Comparison of ENCODE assay signal across 10 cellular contexts in genomic region chr20:62922451-62922921, GRCh38. TPM values are rescaled to one million over a fixed set of nuclear protein-coding genes. Genes with fewer than 3 reads are reported as not detected.
A peak's percentile ranks its signal among the peaks of the same experiment; 100 is the strongest.
DNase-seq lines count a peak whose midpoint lies in the region; ATAC-seq, FAIRE-seq and TF ChIP-seq lines count a peak whose summit lies in the region.
"Had no signal": no experiment of that assay in that cellular context is flagged by ENCODE, and none has a peak within 500 bp of the region (broad histone marks: within the 10 kb centered on the region; RNA-seq: fewer than 3 reads in every experiment).

No MANE protein-coding gene starts in this region.

- SMC1A ChIA-PET in GM12878 (lab: Charles Lee; ENCODE audit: uncharacterized antibody, unreplicated experiment), result interaction anchor here (1.2 kb wide), 1 partner anchor 10 kb away, joined by 3 read pairs; no protein-coding TSS in a partner anchor

- H3K27me3 Mint-ChIP-seq in T-cell, result no peaks in the 10 kb centered on the region
- H3K27me3 Mint-ChIP-seq in nephron progenitor cell (ENCODE audit: low read depth, poor library complexity), result peaks cover 2% of the 10 kb centered on the region

- RAD21 ChIA-PET in GM12878 (lab: Charles Lee; ENCODE audit: unreplicated experiment), result no interaction called here

- H2AFZ ChIP-seq in GM12878 (ENCODE audit: control insufficient read depth, low read depth, low read length), result no peak overlapping the region

- intact Hi-C loops in GM12878 (cut with micrococcal nuclease; ENCODE audit: unreplicated experiment), result no loop called here

- H3K9me3 ChIP-seq in BLaER1, result no peaks in the 10 kb centered on the region
- H3K9me3 ChIP-seq in GM12878 (replicated peaks; ENCODE audit: control insufficient read depth, insufficient read depth, low read length), result no peaks in the 10 kb centered on the region

- no peak for TF ChIP-seq CTCF in GM12878 (IDR thresholded peaks at IDR 0.05 in 2 of 3, conservative IDR thresholded peaks at IDR 0.05 in 1 of 3; ENCODE audit: control insufficient read depth in 2 of 3, extremely low read depth in 1 of 3, insufficient read depth in 1 of 3, low read depth in 3 of 3, low read length in 3 of 3)
- no peak for TF ChIP-seq CTCF in nephron progenitor cell (IDR thresholded peaks at IDR 0.05)

- H3K4me3 ChIP-seq in BLaER1 (no peak overlapping the region), GM12878 (peak overlapping the region; percentile 48)

- H3K9ac ChIP-seq in BLaER1 (no peak overlapping the region), GM12878 (ENCODE audit: control insufficient read depth, insufficient read depth, low read length) (peak overlapping the region; percentile 38; the same call in 1 of the 2 replicates)

- H3K4me3 Mint-ChIP-seq in T-cell (peak overlapping the region; percentile 81 to 97 (median 95)), nephron progenitor cell (no peak overlapping the region)

- TF ChIP-seq EP300 in GM12878 (IDR thresholded peaks at IDR 0.05; ENCODE audit: borderline replicate concordance in 1 of 2, control insufficient read depth in 1 of 2, low read depth in 2 of 2, low read length in 2 of 2), result no peak

- H3K9me3 Mint-ChIP-seq in T-cell (no peaks in the 10 kb centered on the region), nephron progenitor cell (no peaks in the 10 kb centered on the region)

- WGBS in GM12878 (ENCODE audit: insufficient coverage, insufficient replicate concordance, low lambda C conversion rate, missing lambda C conversion rate), result 16% methylated on average over 14 of the region's 14 CpGs

- ATAC-seq in T-cell (replicated peaks in 1 of 4), result peak in 3 of 4 experiments; percentile 5 to 10 (median 6)
- ATAC-seq in GM12878, result no peak
- ATAC-seq in GM18861 (IDR thresholded peaks at IDR 0.05; ENCODE audit: unreplicated experiment), result no peak
- ATAC-seq in HG03460 (IDR thresholded peaks at IDR 0.05; ENCODE audit: unreplicated experiment), result no peak

- POLR2A ChIA-PET in T-cell (lab: Charles Lee) (interaction anchor here in 1 of 2 donors (0.6 kb wide), 1 partner anchor 19 kb away, joined by 3 read pairs; no protein-coding TSS in a partner anchor), GM12878 (lab: Charles Lee) (interaction anchor here (1.8 kb wide), 1 partner anchor 32 kb away, joined by 6 read pairs; no protein-coding TSS in a partner anchor)

- H3K36me3 Mint-ChIP-seq in T-cell (no peaks in the 10 kb centered on the region), nephron progenitor cell (ENCODE audit: low read depth) (no peaks in the 10 kb centered on the region)

- H3K4me1 Mint-ChIP-seq in T-cell, result peaks cover 79 to 85% (median 83%) of the 10 kb centered on the region in 3 donors
- peaks cover 72% of the 10 kb centered on the region for H3K4me1 Mint-ChIP-seq in nephron progenitor cell

- BruUV-seq in GM12878 (replicated peaks; lab: Mats Ljungman, UMichigan), result no TSS peak

- in situ Hi-C loops in GM12878 (cut with MboI), result no loop called here

- CTCF ChIA-PET in T-cell (lab: Charles Lee), result no interaction called here
- CTCF ChIA-PET in GM12878 (lab: Yijun Ruan, JAX), result interaction anchor here (0.7 to 12.5 kb wide), 4 partner anchors 11 to 22 kb away, joined by 3 to 92 read pairs (median 3); no protein-coding TSS in a partner anchor

- H3K4me2 ChIP-seq in BLaER1 (peak overlapping the region; percentile 93), GM12878 (ENCODE audit: control insufficient read depth, insufficient read depth) (peak overlapping the region; percentile 75)

- H3K27me3 ChIP-seq in BLaER1 (no peaks in the 10 kb centered on the region), GM12878 (replicated peaks in 1 of 2; ENCODE audit: control insufficient read depth in 2 of 2, insufficient read depth in 2 of 2, low read length in 1 of 2) (no peaks in the 10 kb centered on the region)

- H3K36me3 ChIP-seq in BLaER1 (no peaks in the 10 kb centered on the region), GM12878 (ENCODE audit: control insufficient read depth in 2 of 2, insufficient read depth in 2 of 2, low read length in 1 of 2) (no peaks in the 10 kb centered on the region; a peak in 1 of 4 replicates)

- no peak; the same call in 1 of the 2 replicates for TF ChIP-seq POLR2A in GM12878 (IDR thresholded peaks at IDR 0.05; ENCODE audit: low read depth, low read length)

- H3K27ac Mint-ChIP-seq in T-cell, result peak overlapping the region; percentile 89 to 96
- peak overlapping the region; percentile 54 for H3K27ac Mint-ChIP-seq in nephron progenitor cell

- H4K20me1 ChIP-seq in BLaER1 (peaks cover 95% of the 10 kb centered on the region), GM12878 (ENCODE audit: control insufficient read depth, insufficient read depth) (peaks cover 20% of the 10 kb centered on the region)

- FAIRE-seq in GM12878 (lab: Jason Lieb, UNC) (no peak), GM19239 (lab: Jason Lieb, UNC) (no peak)

- H3K79me2 ChIP-seq in GM12878 (ENCODE audit: control insufficient read depth, insufficient read depth, low read length), result peaks cover 98% of the 10 kb centered on the region

- H3K4me1 ChIP-seq in BLaER1 (peaks cover 83% of the 10 kb centered on the region), GM12878 (ENCODE audit: control insufficient read depth, insufficient read depth, low read length) (peaks cover 53% of the 10 kb centered on the region)

- DNase-seq in T-cell (peak in 25 of 34 experiments; percentile 19 to 56 (median 42)), GM12878 (ENCODE audit: low read depth, low spot score) (no peak), nephron progenitor cell (no peak), GM19239 (ENCODE audit: insufficient read length, low spot score) (no peak), COLO829 (ENCODE audit: low spot score) (no peak)
- DNase-seq: NCI-H524 had no signal

- H3K27ac ChIP-seq in BLaER1, result peak overlapping the region; percentile 20; the same call in 1 of the 2 replicates
- H3K27ac ChIP-seq in GM12878 (ENCODE audit: control insufficient read depth, insufficient read depth), result peak overlapping the region; percentile 17

- TF ChIP-seq RAD21 in GM12878 (IDR thresholded peaks at IDR 0.05; ENCODE audit: insufficient read depth, low read depth, low read length), result no peak

TF ChIP-seq in GM12878, 131 proteins besides CTCF, POLR2A, EP300 and RAD21 (continues in another document):
- TF ChIP-seq BCL11A (IDR thresholded peaks at IDR 0.05; ENCODE audit: low read depth, low read length) (no peak), SMC3 (IDR thresholded peaks at IDR 0.05; ENCODE audit: borderline replicate concordance, low read length) (no peak)

RNA-seq across cellular contexts. Expression of gene DIDO1, which starts 3.8 kb away (rescaled TPM):
- total RNA-seq in T-cell (100 to 1,000 TPM in 3 of 5 donors, 10 to 100 TPM in 2; 70.5 to 116 (median 113) TPM), GM12878 (2014; rRNA removed) (40.9 and 41.5 TPM in 2 replicates), GM12878 (2014; rRNA removed; fragmentation: Illumina TruSeq; extraction: Trizol) (33.8 and 36.0 TPM in 2 replicates), GM12878 (2021) (52.1 and 56.4 TPM in 2 replicates)
- 158 and 180 TPM in 2 replicates for total RNA-seq in GM12878 (2013; cell fraction: nucleolus; rRNA removed)
- polyA plus RNA-seq in GM12878 (2011; ENCODE audit: low read depth), result 21.4 TPM
- polyA plus RNA-seq in GM12878 (2011; rRNA removed) (40.4 and 47.4 TPM in 2 replicates), GM12878 (2014; fragmentation: Illumina TruSeq; extraction: Trizol) (39.4 and 44.2 TPM in 2 replicates), GM12878 (2014; fragmentation: Nextera tagmentation; extraction: Ambion mirVana) (1 to 10 TPM; 5.5 to 7.8 TPM), GM12878 (2014; rRNA removed) (40.6 and 40.8 TPM in 2 replicates), GM12878 (2016; fragmentation: Nextera tagmentation; extraction: Ambion mirVana) (10 to 100 TPM; 24.7 to 28.5 TPM)
- 43.3 and 47.3 TPM in 2 replicates for polyA plus RNA-seq in GM12878 (2011; cell fraction: cytosol; rRNA removed)
- polyA plus RNA-seq in GM12878 (2011; cell fraction: nucleus; rRNA removed), result 185 and 192 TPM in 2 replicates
- polyA plus RNA-seq in GM12878 (2012), result 32.5 and 32.6 TPM in 2 replicates
- polyA minus RNA-seq in GM12878 (2011; rRNA and poly(A)+ RNA removed), result 38.1 and 42.9 TPM in 2 replicates
- 12.7 and 13.5 TPM in 2 replicates for polyA minus RNA-seq in GM12878 (2011; cell fraction: cytosol; rRNA and poly(A)+ RNA removed)
- 38.0 and 59.5 TPM in 2 replicates for polyA minus RNA-seq in GM12878 (2011; cell fraction: nucleus; rRNA and poly(A)+ RNA removed)

RNA-seq across cellular contexts. Expression of gene GID8, which starts 15.5 kb away (rescaled TPM):
- total RNA-seq in T-cell (10 to 100 TPM; 33.1 to 43.4 (median 41.2) TPM), GM12878 (2014; rRNA removed) (21.7 and 25.2 TPM in 2 replicates), GM12878 (2014; rRNA removed; fragmentation: Illumina TruSeq; extraction: Trizol) (21.7 and 22.7 TPM in 2 replicates), GM12878 (2021) (33.1 and 33.8 TPM in 2 replicates)
- 16.8 and 17.6 TPM in 2 replicates for total RNA-seq in GM12878 (2013; cell fraction: nucleolus; rRNA removed)
- 19.1 TPM for polyA plus RNA-seq in GM12878 (2011; ENCODE audit: low read depth)
- polyA plus RNA-seq in GM12878 (2011; rRNA removed) (28.2 and 30.6 TPM in 2 replicates), GM12878 (2014; fragmentation: Illumina TruSeq; extraction: Trizol) (17.6 and 22.8 TPM in 2 replicates), GM12878 (2014; fragmentation: Nextera tagmentation; extraction: Ambion mirVana) (10 to 100 TPM; 12.0 to 13.2 TPM), GM12878 (2014; rRNA removed) (27.9 and 29.8 TPM in 2 replicates), GM12878 (2016; fragmentation: Nextera tagmentation; extraction: Ambion mirVana) (10 to 100 TPM; 16.5 to 20.1 TPM)
- 29.1 and 34.1 TPM in 2 replicates for polyA plus RNA-seq in GM12878 (2011; cell fraction: cytosol; rRNA removed)
- 19.5 and 22.0 TPM in 2 replicates for polyA plus RNA-seq in GM12878 (2011; cell fraction: nucleus; rRNA removed)
- 21.7 and 23.3 TPM in 2 replicates for polyA plus RNA-seq in GM12878 (2012)
- 26.9 and 30.9 TPM in 2 replicates for polyA minus RNA-seq in GM12878 (2011; rRNA and poly(A)+ RNA removed)
- 11.3 and 11.9 TPM in 2 replicates for polyA minus RNA-seq in GM12878 (2011; cell fraction: cytosol; rRNA and poly(A)+ RNA removed)
- 7.1 and 9.1 TPM in 2 replicates for polyA minus RNA-seq in GM12878 (2011; cell fraction: nucleus; rRNA and poly(A)+ RNA removed)

RNA-seq across cellular contexts. Expression of gene SLC17A9, which starts 30.0 kb away (rescaled TPM):
- total RNA-seq in T-cell (1 to 10 TPM; 5.3 to 8.8 (median 8.3) TPM), GM12878 (2014; rRNA removed) (27.8 and 35.8 TPM in 2 replicates), GM12878 (2014; rRNA removed; fragmentation: Illumina TruSeq; extraction: Trizol) (15.7 and 17.5 TPM in 2 replicates), GM12878 (2021) (60.2 and 74.1 TPM in 2 replicates)
- total RNA-seq in GM12878 (2013; cell fraction: nucleolus; rRNA removed), result 130 and 134 TPM in 2 replicates
- polyA plus RNA-seq in GM12878 (2011; ENCODE audit: low read depth), result 18.7 TPM
- polyA plus RNA-seq in GM12878 (2011; rRNA removed) (13.0 and 22.9 TPM in 2 replicates), GM12878 (2014; fragmentation: Illumina TruSeq; extraction: Trizol) (5.8 and 19.2 TPM in 2 replicates), GM12878 (2014; fragmentation: Nextera tagmentation; extraction: Ambion mirVana) (1 to 10 TPM in 1 of 2 experiments, under 1 TPM in 1; 0.72 to 3.9 TPM), GM12878 (2014; rRNA removed) (67.1 and 83.6 TPM in 2 replicates), GM12878 (2016; fragmentation: Nextera tagmentation; extraction: Ambion mirVana) (10 to 100 TPM; 57.9 to 67.0 TPM)
- 33.9 and 65.4 TPM in 2 replicates for polyA plus RNA-seq in GM12878 (2011; cell fraction: cytosol; rRNA removed)
- 742 and 791 TPM in 2 replicates for polyA plus RNA-seq in GM12878 (2011; cell fraction: nucleus; rRNA removed)
- 52.1 and 66.9 TPM in 2 replicates for polyA plus RNA-seq in GM12878 (2012)
- 6.9 and 18.1 TPM in 2 replicates for polyA minus RNA-seq in GM12878 (2011; rRNA and poly(A)+ RNA removed)
- polyA minus RNA-seq in GM12878 (2011; cell fraction: cytosol; rRNA and poly(A)+ RNA removed), result 9.0 and 11.0 TPM in 2 replicates
- 49.8 and 62.0 TPM in 2 replicates for polyA minus RNA-seq in GM12878 (2011; cell fraction: nucleus; rRNA and poly(A)+ RNA removed)
- total RNA-seq: H4 had no signal

Comparison
In these comparisons a context has a peak if more than half of its experiments do, and no peak if none do; other contexts are left out.
1. ATAC-seq: peak in T-cell (3 of 4); none in GM12878 (single experiment), GM18861 (single experiment) and HG03460 (single experiment).
2. DNase-seq: peak in T-cell (25 of 34); none in GM12878 (single experiment), nephron progenitor cell (single experiment), GM19239 (single experiment) and COLO829 (single experiment).